In the genomic region with DNA sequence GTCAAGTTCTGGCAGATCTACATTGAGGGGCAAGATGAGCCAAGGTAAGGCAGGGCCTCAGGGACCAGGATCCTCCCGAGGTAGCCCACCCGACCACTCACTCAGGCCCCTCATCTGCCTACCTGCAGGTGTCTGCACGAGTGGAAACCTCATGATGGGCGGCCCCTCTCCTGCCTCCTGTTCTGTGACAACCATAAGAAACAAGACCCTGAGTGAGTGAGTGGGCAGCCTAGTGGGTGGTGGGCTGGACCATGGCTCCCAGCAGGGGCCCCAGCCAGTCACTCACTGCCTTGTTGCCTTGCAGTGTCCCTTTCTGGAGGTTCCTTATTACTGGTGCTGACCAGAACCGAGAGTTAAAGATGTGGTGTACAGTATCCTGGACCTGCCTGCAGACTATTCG, we compare ENCODE assay signal across 1 cellular context.
TF ChIP-seq lines count a peak whose summit lies in the region.

No MANE protein-coding gene starts in this region.

TF ChIP-seq in IMR-90, 13 proteins besides CTCF, POLR2A, EP300 and RAD21:
- TF ChIP-seq RCOR1 (IDR thresholded peaks at IDR 0.05; ENCODE audit: insufficient replicate concordance, low read length), result no peak
- TF ChIP-seq, protein P1, sequence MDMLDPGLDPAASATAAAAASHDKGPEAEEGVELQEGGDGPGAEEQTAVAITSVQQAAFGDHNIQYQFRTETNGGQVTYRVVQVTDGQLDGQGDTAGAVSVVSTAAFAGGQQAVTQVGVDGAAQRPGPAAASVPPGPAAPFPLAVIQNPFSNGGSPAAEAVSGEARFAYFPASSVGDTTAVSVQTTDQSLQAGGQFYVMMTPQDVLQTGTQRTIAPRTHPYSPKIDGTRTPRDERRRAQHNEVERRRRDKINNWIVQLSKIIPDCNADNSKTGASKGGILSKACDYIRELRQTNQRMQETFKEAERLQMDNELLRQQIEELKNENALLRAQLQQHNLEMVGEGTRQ (IDR thresholded peaks at IDR 0.05; ENCODE audit: low read depth, low read length), result no peak
- TF ChIP-seq MAZ (IDR thresholded peaks at IDR 0.05; ENCODE audit: borderline replicate concordance, low read depth, low read length), result no peak
